In the genomic region with DNA sequence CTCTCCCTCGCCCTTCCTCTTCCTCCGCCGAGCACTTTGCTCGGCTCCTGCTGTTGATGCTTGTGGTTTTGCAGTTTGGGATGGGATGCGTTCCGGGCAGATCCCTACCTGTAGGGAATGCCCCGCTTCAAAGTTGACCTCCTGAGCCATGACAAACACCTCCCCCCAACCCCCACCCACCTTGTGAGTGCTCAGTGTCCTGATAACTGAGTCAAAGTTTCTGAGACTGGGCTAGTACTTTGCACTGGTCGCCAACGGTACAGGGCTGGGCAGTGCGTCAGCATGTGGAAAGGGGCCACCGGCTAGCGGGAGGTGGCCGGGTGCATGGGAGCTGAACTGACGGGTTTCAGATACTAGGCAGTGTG, we compare ENCODE assay signal across 8 cellular contexts. TPM values are rescaled to one million over a fixed set of nuclear protein-coding genes. Genes with fewer than 3 reads are reported as not detected.
DNase-seq lines count a peak whose midpoint lies in the region; ATAC-seq and TF ChIP-seq lines count a peak whose summit lies in the region.

No MANE protein-coding gene starts in this region.

- ATAC-seq in GM21576 (IDR thresholded peaks at IDR 0.05; ENCODE audit: unreplicated experiment), result peak; percentile 19

- H2AFZ ChIP-seq in osteoblast (ENCODE audit: low read length), result peak overlapping the region; percentile 98

- peaks cover 38% of the 10 kb centered on the region for H3K79me2 ChIP-seq in osteoblast (ENCODE audit: insufficient read depth, low read length)

- H3K4me3 ChIP-seq in LNCaP clone FGC (ENCODE audit: low read depth, low read length) (peak overlapping the region; percentile 80), osteoblast (ENCODE audit: insufficient read depth, low read length) (peak overlapping the region; percentile 91)

- no peaks in the 10 kb centered on the region for H3K36me3 ChIP-seq in osteoblast (ENCODE audit: insufficient read depth, low read length)

- no peaks in the 10 kb centered on the region for H3K9me3 ChIP-seq in osteoblast (ENCODE audit: low read depth, low read length)

- H3K4me1 ChIP-seq in osteoblast (ENCODE audit: insufficient read depth, low read length), result peaks cover 13% of the 10 kb centered on the region

- peak overlapping the region; percentile 99 for H3K4me2 ChIP-seq in osteoblast (ENCODE audit: insufficient read depth, low read length)

- peak overlapping the region; percentile 52 for H3K27ac ChIP-seq in osteoblast (ENCODE audit: low read depth, low read length)

- DNase-seq in DMS53 (lab: John Stamatoyannopoulos, UW), result peak; percentile 59
- no peak for DNase-seq in LNCaP clone FGC (ENCODE audit: low read depth)
- peak; percentile 9 for DNase-seq in activated gamma-delta T cell (lab: John Stamatoyannopoulos, UW)
- DNase-seq in globus pallidus (ENCODE audit: low spot score), result peak; percentile 26
- peak; percentile 80 for DNase-seq in osteoblast (ENCODE audit: insufficient read length, low spot score, missing footprints)
- DNase-seq in occipital lobe (lab: John Stamatoyannopoulos, UW), result no peak
- DNase-seq in inferior parietal cortex (ENCODE audit: extremely low spot score), result no peak

- no peak for TF ChIP-seq CTCF in LNCaP clone FGC (IDR thresholded peaks at IDR 0.05; ENCODE audit: control insufficient read depth, extremely low read depth, insufficient read depth)
- no peak for TF ChIP-seq CTCF in osteoblast (IDR thresholded peaks at IDR 0.05; ENCODE audit: extremely low read depth, low read depth, low read length)

- peaks cover 2% of the 10 kb centered on the region for H4K20me1 ChIP-seq in osteoblast (ENCODE audit: insufficient read depth, low read length)

- H3K27me3 ChIP-seq in osteoblast (ENCODE audit: insufficient read depth, low read length), result no peaks in the 10 kb centered on the region

RNA-seq across cellular contexts. Expression of gene RABGAP1L, which starts 0.8 kb away (rescaled TPM):
- total RNA-seq in osteoblast (30.0 and 34.5 TPM in 2 replicates), occipital lobe (145 TPM)

Comparison
In these comparisons a context has a peak if more than half of its experiments do, and no peak if none do; other contexts are left out.
1. DNase-seq: peak in DMS53 (single experiment), activated gamma-delta T cell (single experiment), globus pallidus (single experiment) and osteoblast (single experiment); none in LNCaP clone FGC (single experiment), occipital lobe (single experiment) and inferior parietal cortex (single experiment).